In the genomic region with DNA sequence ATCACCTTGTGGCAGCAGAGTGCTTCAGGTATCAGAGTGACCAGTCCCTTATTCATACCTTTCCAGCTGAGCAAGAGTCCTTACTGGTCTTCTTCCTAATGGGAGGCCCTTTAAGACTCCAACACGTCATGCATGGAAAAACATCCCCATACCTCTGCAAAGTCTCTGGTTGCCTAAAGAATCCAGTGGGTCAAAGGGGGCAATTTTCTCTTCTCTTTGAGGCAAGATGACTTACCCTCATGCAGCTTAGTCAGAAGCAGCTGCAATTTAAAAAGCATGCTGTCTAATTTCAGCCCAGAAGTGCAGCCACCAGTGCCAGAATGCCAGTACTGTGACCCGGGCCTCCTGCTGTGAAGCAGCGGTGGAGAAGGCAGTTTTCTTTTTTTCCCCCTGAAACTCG, we compare ENCODE assay signal across 18 cellular contexts. TPM values are rescaled to one million over a fixed set of nuclear protein-coding genes. Genes with fewer than 3 reads are reported as not detected.
"Had no signal": no experiment of that assay in that cellular context is flagged by ENCODE, and none has a peak within 500 bp of the region (broad histone marks: within the 10 kb centered on the region; RNA-seq: fewer than 3 reads in every experiment).

No MANE protein-coding gene starts in this region.

- DNase-seq: activated CD4-positive, alpha-beta memory T cell treated with anti-CD3 and anti-CD28 coated beads, Interleukin-2, amount 10 ng/mL, durations not matched to agents 7 days and 5 days; activated CD4-positive, alpha-beta T cell treated with anti-CD3 and anti-CD28 coated beads for 1 hour; activated CD8-positive, alpha-beta memory T cell treated with anti-CD3 and anti-CD28 coated beads, Interleukin-2, amount 50 U/mL, for 48 hours; activated naive CD4-positive, alpha-beta T cell; caudate nucleus; effector memory CD8-positive, alpha-beta T cell; hypothalamus; lower lobe of right lung; midbrain; naive thymus-derived CD4-positive, alpha-beta T cell; psoas muscle; stimulated activated CD4-positive, alpha-beta T cell treated with anti-CD3 and anti-CD28 coated beads, Interleukin-12 subunit alpha, Interleukin-12 subunit beta, amount 100 ng/mL, for 4 hours; stimulated activated CD8-positive, alpha-beta memory T cell treated with anti-CD3 and anti-CD28 coated beads, Interleukin-4, amount 100 ng/mL, for 48 hours had no signal

- H3K9me3 ChIP-seq: lower lobe of right lung, psoas muscle, right lobe of liver, upper lobe of right lung had no signal

- H3K9me3 Mint-ChIP-seq: activated CD4-positive, alpha-beta memory T cell treated with anti-CD3 and anti-CD28 coated beads, Interleukin-2, amount 10 ng/mL, durations not matched to agents 7 days and 5 days; dendritic cell treated with granulocyte-macrophage colony-stimulating factor and Interleukin-4, amounts not matched to agents 40 ng/mL and 50 ng/mL, for 4 days; effector memory CD8-positive, alpha-beta T cell; naive thymus-derived CD4-positive, alpha-beta T cell; stimulated activated naive CD8-positive, alpha-beta T cell treated with anti-CD3 and anti-CD28 coated beads, Interleukin-15, Interleukin-2, amounts not matched to agents 100 ng/mL and 50 ng/mL, for 24 hours; T-helper 2 cell treated with Interferon-gamma antibody and Interleukin-4, amounts not matched to agents 5 μg/mL and 100 μg/mL, for 36 hours had no signal

- H3K27ac ChIP-seq: lower lobe of right lung, psoas muscle, upper lobe of right lung had no signal

- H3K4me3 ChIP-seq: lower lobe of right lung, psoas muscle, right lobe of liver, upper lobe of right lung had no signal

- H3K27me3 Mint-ChIP-seq: activated CD4-positive, alpha-beta memory T cell treated with anti-CD3 and anti-CD28 coated beads, Interleukin-2, amount 10 ng/mL, durations not matched to agents 7 days and 5 days; dendritic cell treated with granulocyte-macrophage colony-stimulating factor and Interleukin-4, amounts not matched to agents 40 ng/mL and 50 ng/mL, for 4 days; effector memory CD8-positive, alpha-beta T cell; naive thymus-derived CD4-positive, alpha-beta T cell; stimulated activated naive CD8-positive, alpha-beta T cell treated with anti-CD3 and anti-CD28 coated beads, Interleukin-15, Interleukin-2, amounts not matched to agents 100 ng/mL and 50 ng/mL, for 24 hours had no signal

- H3K4me3 Mint-ChIP-seq: activated CD4-positive, alpha-beta memory T cell treated with anti-CD3 and anti-CD28 coated beads, Interleukin-2, amount 10 ng/mL, durations not matched to agents 7 days and 5 days; dendritic cell treated with granulocyte-macrophage colony-stimulating factor and Interleukin-4, amounts not matched to agents 40 ng/mL and 50 ng/mL, for 4 days; naive thymus-derived CD4-positive, alpha-beta T cell; stimulated activated naive CD8-positive, alpha-beta T cell treated with anti-CD3 and anti-CD28 coated beads, Interleukin-15, Interleukin-2, amounts not matched to agents 100 ng/mL and 50 ng/mL, for 24 hours; T-helper 2 cell treated with Interferon-gamma antibody and Interleukin-4, amounts not matched to agents 5 μg/mL and 100 μg/mL, for 36 hours had no signal

- H3K4me1 ChIP-seq: lower lobe of right lung, psoas muscle, upper lobe of right lung had no signal

- H3K27ac Mint-ChIP-seq: activated CD4-positive, alpha-beta memory T cell treated with anti-CD3 and anti-CD28 coated beads, Interleukin-2, amount 10 ng/mL, durations not matched to agents 7 days and 5 days; dendritic cell treated with granulocyte-macrophage colony-stimulating factor and Interleukin-4, amounts not matched to agents 40 ng/mL and 50 ng/mL, for 4 days; stimulated activated naive CD8-positive, alpha-beta T cell treated with anti-CD3 and anti-CD28 coated beads, Interleukin-15, Interleukin-2, amounts not matched to agents 100 ng/mL and 50 ng/mL, for 24 hours; T-helper 2 cell treated with Interferon-gamma antibody and Interleukin-4, amounts not matched to agents 5 μg/mL and 100 μg/mL, for 36 hours had no signal

- H3K27me3 ChIP-seq: right lobe of liver, upper lobe of right lung had no signal

- ATAC-seq: effector memory CD8-positive, alpha-beta T cell; lower lobe of right lung; naive thymus-derived CD4-positive, alpha-beta T cell; psoas muscle; upper lobe of right lung had no signal

RNA-seq across cellular contexts. Expression of gene CCDC8, which starts 47.8 kb away (rescaled TPM):
- total RNA-seq: activated CD4-positive, alpha-beta memory T cell treated with anti-CD3 and anti-CD28 coated beads, Interleukin-2, amount 10 ng/mL, durations not matched to agents 7 days and 5 days; naive thymus-derived CD4-positive, alpha-beta T cell had no signal
- polyA plus RNA-seq: naive thymus-derived CD4-positive, alpha-beta T cell had no signal
